Comparison of ENCODE assay signal across 8 cellular contexts in genomic region chr19:47713046-47714021, GRCh38. TPM values are rescaled to one million over a fixed set of nuclear protein-coding genes. Genes with fewer than 3 reads are reported as not detected.
DNase-seq lines count a peak whose midpoint lies in the region; ATAC-seq, FAIRE-seq and TF ChIP-seq lines count a peak whose summit lies in the region.

Gene EHD2, plus strand, starts transcription at chr19:47713422. Its CDS starts 3,191 bp downstream, at chr19:47716613.

- peak; percentile 73 for ATAC-seq in naive thymus-derived CD4-positive, alpha-beta T cell
- ATAC-seq in HG03520 (IDR thresholded peaks at IDR 0.05; ENCODE audit: unreplicated experiment), result no peak

- peaks cover 0 to 11% (median 4%) of the 10 kb centered on the region in 7 donors for H3K4me1 Mint-ChIP-seq in naive thymus-derived CD4-positive, alpha-beta T cell

- H3K9me3 Mint-ChIP-seq in naive thymus-derived CD4-positive, alpha-beta T cell, result peaks cover 0 to 20% (median 5%) of the 10 kb centered on the region in 11 donors

- TF ChIP-seq CTCF in suprapubic skin (IDR thresholded peaks at IDR 0.05), result peak; percentile 89 to 95

- intact Hi-C loops in naive thymus-derived CD4-positive, alpha-beta T cell (cut with micrococcal nuclease), result loop anchor here (1.0 to 5.0 kb wide), 2 partner anchors 30 to 74 kb away; no protein-coding TSS in a partner anchor

- CTCF ChIA-PET in naive thymus-derived CD4-positive, alpha-beta T cell (lab: Charles Lee), result interaction anchor here (0.6 to 2.0 kb wide), 14 partner anchors 9 to 547 kb away, joined by 3 to 23 read pairs (median 4); partner anchors contain the start of genes DHX34 and NOP53

- DNase-seq in ELF-1 (ENCODE audit: low read depth, low spot score) (peak; percentile 61), NCI-H1930 (lab: John Stamatoyannopoulos, UW) (peak; percentile 24 to 88), fibroblast of peridontal ligament (ENCODE audit: extremely low read depth) (peak; percentile 72), suprapubic skin (ENCODE audit: low spot score in 2 of 2) (no peak), GM19239 (ENCODE audit: insufficient read length, low spot score) (no peak)
- DNase-seq in activated T-cell treated with anti-CD3 and anti-CD28 coated beads, Interleukin-2, amount 50 U/mL, for 48 hours, result peak; percentile 72 to 75
- peak in 6 of 9 donors; percentile 12 to 70 (median 41) for DNase-seq in naive thymus-derived CD4-positive, alpha-beta T cell

- H3K4me3 Mint-ChIP-seq in naive thymus-derived CD4-positive, alpha-beta T cell, result peak within 1 kb of the TSS in 3 of 10 donors; percentile 16 to 57 (median 46)

- POLR2A ChIA-PET in naive thymus-derived CD4-positive, alpha-beta T cell (lab: Charles Lee), result interaction anchor here (0.7 kb wide), 1 partner anchor 198 kb away, joined by 3 read pairs; the partner anchor contains the start of gene NAPA

- 5% methylated on average over 39 of the region's 52 CpGs for WGBS in suprapubic skin

- H3K9me3 ChIP-seq in naive thymus-derived CD4-positive, alpha-beta T cell (ENCODE audit: control insufficient read depth in 2 of 3, low read length in 3 of 3), result peaks cover 0 to 10% (median 0%) of the 10 kb centered on the region in 3 experiments
- no peaks in the 10 kb centered on the region for H3K9me3 ChIP-seq in suprapubic skin

- peaks cover 0 to 4% of the 10 kb centered on the region in 2 donors for H3K27me3 ChIP-seq in naive thymus-derived CD4-positive, alpha-beta T cell (ENCODE audit: control insufficient read depth in 2 of 2, insufficient read depth in 2 of 2, low read length in 2 of 2)
- H3K27me3 ChIP-seq in suprapubic skin, result no peaks in the 10 kb centered on the region

- peaks cover 0 to 9% (median 0%) of the 10 kb centered on the region in 5 donors for H3K36me3 Mint-ChIP-seq in naive thymus-derived CD4-positive, alpha-beta T cell

- no peak for TF ChIP-seq EP300 in suprapubic skin (IDR thresholded peaks at IDR 0.05)

- peaks cover 32 to 60% (median 44%) of the 10 kb centered on the region in 5 donors for H3K27me3 Mint-ChIP-seq in naive thymus-derived CD4-positive, alpha-beta T cell

- no peaks in the 10 kb centered on the region for H3K36me3 ChIP-seq in naive thymus-derived CD4-positive, alpha-beta T cell (ENCODE audit: control insufficient read depth in 2 of 3, insufficient read depth in 3 of 3, low read length in 3 of 3)
- H3K36me3 ChIP-seq in suprapubic skin, result peaks cover 15% of the 10 kb centered on the region

- H3K4me1 ChIP-seq in naive thymus-derived CD4-positive, alpha-beta T cell (ENCODE audit: control insufficient read depth in 2 of 2, insufficient read depth in 2 of 2, low read length in 2 of 2), result no peaks in the 10 kb centered on the region
- H3K4me1 ChIP-seq in suprapubic skin, result peaks cover 50% of the 10 kb centered on the region

- no peak for FAIRE-seq in GM19239 (lab: Jason Lieb, UNC)

- peak in 1 of 2 donors; percentile 25 for TF ChIP-seq POLR2A in suprapubic skin (IDR thresholded peaks at IDR 0.05)

- no peak within 1 kb of the TSS for H3K27ac ChIP-seq in naive thymus-derived CD4-positive, alpha-beta T cell (ENCODE audit: low read depth, low read length)
- peak within 1 kb of the TSS; percentile 90 for H3K27ac ChIP-seq in suprapubic skin

- H3K4me3 ChIP-seq in naive thymus-derived CD4-positive, alpha-beta T cell (ENCODE audit: low read length), result no peak within 1 kb of the TSS
- H3K4me3 ChIP-seq in suprapubic skin, result peak within 1 kb of the TSS; percentile 77

- peak within 1 kb of the TSS in 1 of 9 donors; percentile 43 for H3K27ac Mint-ChIP-seq in naive thymus-derived CD4-positive, alpha-beta T cell

RNA-seq across cellular contexts. Expression of gene EHD2, which starts in this region (rescaled TPM):
- total RNA-seq in naive thymus-derived CD4-positive, alpha-beta T cell, result under 1 TPM in 3 of 5 experiments, not detected in 2; 0.15 to 0.37 (median 0.19) TPM
- polyA plus RNA-seq in naive thymus-derived CD4-positive, alpha-beta T cell, result not detected
- total RNA-seq in suprapubic skin, result 10 to 100 TPM; 48.5 to 84.7 (median 70.5) TPM

Comparison
In these comparisons a context has a peak if more than half of its experiments do, and no peak if none do; other contexts are left out.
1. RNA of gene EHD2 (total RNA-seq): 48.5 to 84.7 TPM in suprapubic skin; 0.15 to 0.37 TPM in naive thymus-derived CD4-positive, alpha-beta T cell; every median in the first group is over 10 times any median in the second.
2. Peak in DNase-seq and ATAC-seq in naive thymus-derived CD4-positive, alpha-beta T cell; RNA of the gene not detected or under 1 TPM.
3. DNase-seq: peak in ELF-1 (single experiment), NCI-H1930 (2 of 2), activated T-cell treated with anti-CD3 and anti-CD28 coated beads, Interleukin-2, amount 50 U/mL, for 48 hours (2 of 2) and fibroblast of peridontal ligament (single experiment); none in suprapubic skin (0 of 2) and GM19239 (single experiment).